Comparison of ENCODE assay signal across 1 cellular context in genomic region chr7:74401137-74401859, GRCh38.
TF ChIP-seq lines count a peak whose summit lies in the region.

No MANE protein-coding gene starts in this region.

TF ChIP-seq in K562, 482 proteins besides CTCF, POLR2A, EP300 and RAD21 (continued from another document and continues in another):
- TF ChIP-seq, protein P1, sequence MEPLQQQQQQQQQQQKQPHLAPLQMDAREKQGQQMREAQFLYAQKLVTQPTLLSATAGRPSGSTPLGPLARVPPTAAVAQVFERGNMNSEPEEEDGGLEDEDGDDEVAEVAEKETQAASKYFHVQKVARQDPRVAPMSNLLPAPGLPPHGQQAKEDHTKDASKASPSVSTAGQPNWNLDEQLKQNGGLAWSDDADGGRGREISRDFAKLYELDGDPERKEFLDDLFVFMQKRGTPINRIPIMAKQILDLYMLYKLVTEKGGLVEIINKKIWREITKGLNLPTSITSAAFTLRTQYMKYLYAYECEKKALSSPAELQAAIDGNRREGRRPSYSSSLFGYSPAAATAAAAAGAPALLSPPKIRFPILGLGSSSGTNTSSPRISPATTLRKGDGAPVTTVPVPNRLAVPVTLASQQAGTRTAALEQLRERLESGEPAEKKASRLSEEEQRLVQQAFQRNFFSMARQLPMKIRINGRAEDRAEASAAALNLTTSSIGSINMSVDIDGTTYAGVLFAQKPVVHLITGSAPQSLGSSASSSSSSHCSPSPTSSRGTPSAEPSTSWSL (CRISPR knock-in tag; IDR thresholded peaks at IDR 0.05; ENCODE audit: borderline replicate concordance): no peak
- TF ChIP-seq ZNF174 (CRISPR knock-in tag; IDR thresholded peaks at IDR 0.05) (no peak), PPARD (CRISPR knock-in tag; IDR thresholded peaks at IDR 0.05) (no peak), MYC (IDR thresholded peaks at IDR 0.05; ENCODE audit: low read depth, low read length) (0 out of 2 replicates have a peak, but pooled peaks have one; percentile 9), MYC (CRISPR knock-in tag; IDR thresholded peaks at IDR 0.05; ENCODE audit: borderline replicate concordance, low read depth) (no peak), CSDE1 (IDR thresholded peaks at IDR 0.05) (no peak), MTF1 (CRISPR knock-in tag; IDR thresholded peaks at IDR 0.05; ENCODE audit: borderline replicate concordance) (no peak), JUND (IDR thresholded peaks at IDR 0.05; ENCODE audit: borderline replicate concordance, low read depth, low read length) (peak; percentile 28; the same call in 1 of the 2 replicates), JUND (tag; IDR thresholded peaks at IDR 0.05; ENCODE audit: borderline replicate concordance, low read depth, low read length) (no peak), ZNF263 (CRISPR knock-in tag; IDR thresholded peaks at IDR 0.05; ENCODE audit: borderline replicate concordance) (no peak), CTBP1 (IDR thresholded peaks at IDR 0.05; ENCODE audit: borderline replicate concordance) (peak; percentile 44; the same call in 1 of the 2 replicates), CAMTA2 (CRISPR knock-in tag; conservative IDR thresholded peaks at IDR 0.05) (no peak), ZKSCAN1 (IDR thresholded peaks at IDR 0.05; ENCODE audit: low read depth, low read length) (peak; percentile 11; the same call in 1 of the 2 replicates), MYBL2 (IDR thresholded peaks at IDR 0.05; ENCODE audit: low read depth) (no peak), MYBL2 (CRISPR knock-in tag; IDR thresholded peaks at IDR 0.05; ENCODE audit: borderline replicate concordance) (no peak), LEF1 (IDR thresholded peaks at IDR 0.05) (no peak), ZNF318 (IDR thresholded peaks at IDR 0.05; ENCODE audit: borderline replicate concordance in 1 of 2, low read depth in 1 of 2) (no peak), EHMT2 (IDR thresholded peaks at IDR 0.05) (no peak), BMI1 (IDR thresholded peaks at IDR 0.05; ENCODE audit: low read length) (no peak), CHD2 (IDR thresholded peaks at IDR 0.05; ENCODE audit: low read depth, low read length) (no peak), ZNF778 (CRISPR knock-in tag; IDR thresholded peaks at IDR 0.05) (no peak), CBX8 (IDR thresholded peaks at IDR 0.05; ENCODE audit: borderline replicate concordance, extremely low read depth, low read depth, low read length, poor library complexity, severe bottlenecking) (no peak), SP2 (IDR thresholded peaks at IDR 0.05; ENCODE audit: extremely low read depth, low read depth, low read length, poor library complexity, severe bottlenecking) (no peak), FUS (optimal IDR thresholded peaks at IDR 0.05; ENCODE audit: low read depth, low read length) (no peak), PRMT5 (CRISPR knock-in tag; IDR thresholded peaks at IDR 0.05) (no peak), TAL1 (IDR thresholded peaks at IDR 0.05) (no peak), ATF1 (CRISPR knock-in tag; IDR thresholded peaks at IDR 0.05) (no peak), ATF1 (tag; IDR thresholded peaks at IDR 0.05) (no peak), SRF (CRISPR knock-in tag; IDR thresholded peaks at IDR 0.05) (no peak), ZNF445 (CRISPR knock-in tag; IDR thresholded peaks at IDR 0.05; ENCODE audit: low read depth) (no peak), NFIX (CRISPR knock-in tag; IDR thresholded peaks at IDR 0.05; ENCODE audit: low read depth) (no peak), GABPB2 (CRISPR knock-in tag; conservative IDR thresholded peaks at IDR 0.05) (no peak), STAG1 (CRISPR knock-in tag; IDR thresholded peaks at IDR 0.05; ENCODE audit: borderline replicate concordance) (peak; percentile 98), TEAD4 (IDR thresholded peaks at IDR 0.05; ENCODE audit: low read length) (peak; percentile 29; the same call in 1 of the 2 replicates), TEAD4 (CRISPR knock-in tag; IDR thresholded peaks at IDR 0.05; ENCODE audit: borderline replicate concordance) (no peak), HNRNPH1 (optimal IDR thresholded peaks at IDR 0.05; ENCODE audit: low read depth, low read length) (no peak), MIER1 (IDR thresholded peaks at IDR 0.05; ENCODE audit: low read depth) (no peak)
- TF ChIP-seq, protein P2, sequence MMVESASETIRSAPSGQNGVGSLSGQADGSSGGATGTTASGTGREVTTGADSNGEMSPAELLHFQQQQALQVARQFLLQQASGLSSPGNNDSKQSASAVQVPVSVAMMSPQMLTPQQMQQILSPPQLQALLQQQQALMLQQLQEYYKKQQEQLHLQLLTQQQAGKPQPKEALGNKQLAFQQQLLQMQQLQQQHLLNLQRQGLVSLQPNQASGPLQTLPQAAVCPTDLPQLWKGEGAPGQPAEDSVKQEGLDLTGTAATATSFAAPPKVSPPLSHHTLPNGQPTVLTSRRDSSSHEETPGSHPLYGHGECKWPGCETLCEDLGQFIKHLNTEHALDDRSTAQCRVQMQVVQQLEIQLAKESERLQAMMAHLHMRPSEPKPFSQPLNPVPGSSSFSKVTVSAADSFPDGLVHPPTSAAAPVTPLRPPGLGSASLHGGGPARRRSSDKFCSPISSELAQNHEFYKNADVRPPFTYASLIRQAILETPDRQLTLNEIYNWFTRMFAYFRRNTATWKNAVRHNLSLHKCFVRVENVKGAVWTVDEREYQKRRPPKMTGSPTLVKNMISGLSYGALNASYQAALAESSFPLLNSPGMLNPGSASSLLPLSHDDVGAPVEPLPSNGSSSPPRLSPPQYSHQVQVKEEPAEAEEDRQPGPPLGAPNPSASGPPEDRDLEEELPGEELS (CRISPR knock-in tag; IDR thresholded peaks at IDR 0.05; ENCODE audit: borderline replicate concordance): no peak
- TF ChIP-seq, protein P3, sequence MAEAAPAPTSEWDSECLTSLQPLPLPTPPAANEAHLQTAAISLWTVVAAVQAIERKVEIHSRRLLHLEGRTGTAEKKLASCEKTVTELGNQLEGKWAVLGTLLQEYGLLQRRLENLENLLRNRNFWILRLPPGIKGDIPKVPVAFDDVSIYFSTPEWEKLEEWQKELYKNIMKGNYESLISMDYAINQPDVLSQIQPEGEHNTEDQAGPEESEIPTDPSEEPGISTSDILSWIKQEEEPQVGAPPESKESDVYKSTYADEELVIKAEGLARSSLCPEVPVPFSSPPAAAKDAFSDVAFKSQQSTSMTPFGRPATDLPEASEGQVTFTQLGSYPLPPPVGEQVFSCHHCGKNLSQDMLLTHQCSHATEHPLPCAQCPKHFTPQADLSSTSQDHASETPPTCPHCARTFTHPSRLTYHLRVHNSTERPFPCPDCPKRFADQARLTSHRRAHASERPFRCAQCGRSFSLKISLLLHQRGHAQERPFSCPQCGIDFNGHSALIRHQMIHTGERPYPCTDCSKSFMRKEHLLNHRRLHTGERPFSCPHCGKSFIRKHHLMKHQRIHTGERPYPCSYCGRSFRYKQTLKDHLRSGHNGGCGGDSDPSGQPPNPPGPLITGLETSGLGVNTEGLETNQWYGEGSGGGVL (CRISPR knock-in tag; IDR thresholded peaks at IDR 0.05): no peak
- TF ChIP-seq, protein P4, sequence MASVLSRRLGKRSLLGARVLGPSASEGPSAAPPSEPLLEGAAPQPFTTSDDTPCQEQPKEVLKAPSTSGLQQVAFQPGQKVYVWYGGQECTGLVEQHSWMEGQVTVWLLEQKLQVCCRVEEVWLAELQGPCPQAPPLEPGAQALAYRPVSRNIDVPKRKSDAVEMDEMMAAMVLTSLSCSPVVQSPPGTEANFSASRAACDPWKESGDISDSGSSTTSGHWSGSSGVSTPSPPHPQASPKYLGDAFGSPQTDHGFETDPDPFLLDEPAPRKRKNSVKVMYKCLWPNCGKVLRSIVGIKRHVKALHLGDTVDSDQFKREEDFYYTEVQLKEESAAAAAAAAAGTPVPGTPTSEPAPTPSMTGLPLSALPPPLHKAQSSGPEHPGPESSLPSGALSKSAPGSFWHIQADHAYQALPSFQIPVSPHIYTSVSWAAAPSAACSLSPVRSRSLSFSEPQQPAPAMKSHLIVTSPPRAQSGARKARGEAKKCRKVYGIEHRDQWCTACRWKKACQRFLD (CRISPR knock-in tag; IDR thresholded peaks at IDR 0.05): no peak
- TF ChIP-seq, protein P5, sequence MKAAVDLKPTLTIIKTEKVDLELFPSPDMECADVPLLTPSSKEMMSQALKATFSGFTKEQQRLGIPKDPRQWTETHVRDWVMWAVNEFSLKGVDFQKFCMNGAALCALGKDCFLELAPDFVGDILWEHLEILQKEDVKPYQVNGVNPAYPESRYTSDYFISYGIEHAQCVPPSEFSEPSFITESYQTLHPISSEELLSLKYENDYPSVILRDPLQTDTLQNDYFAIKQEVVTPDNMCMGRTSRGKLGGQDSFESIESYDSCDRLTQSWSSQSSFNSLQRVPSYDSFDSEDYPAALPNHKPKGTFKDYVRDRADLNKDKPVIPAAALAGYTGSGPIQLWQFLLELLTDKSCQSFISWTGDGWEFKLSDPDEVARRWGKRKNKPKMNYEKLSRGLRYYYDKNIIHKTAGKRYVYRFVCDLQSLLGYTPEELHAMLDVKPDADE (conservative IDR thresholded peaks at IDR 0.05; ENCODE audit: control insufficient read depth, low read depth, low read length): no peak
- TF ChIP-seq, protein P6, sequence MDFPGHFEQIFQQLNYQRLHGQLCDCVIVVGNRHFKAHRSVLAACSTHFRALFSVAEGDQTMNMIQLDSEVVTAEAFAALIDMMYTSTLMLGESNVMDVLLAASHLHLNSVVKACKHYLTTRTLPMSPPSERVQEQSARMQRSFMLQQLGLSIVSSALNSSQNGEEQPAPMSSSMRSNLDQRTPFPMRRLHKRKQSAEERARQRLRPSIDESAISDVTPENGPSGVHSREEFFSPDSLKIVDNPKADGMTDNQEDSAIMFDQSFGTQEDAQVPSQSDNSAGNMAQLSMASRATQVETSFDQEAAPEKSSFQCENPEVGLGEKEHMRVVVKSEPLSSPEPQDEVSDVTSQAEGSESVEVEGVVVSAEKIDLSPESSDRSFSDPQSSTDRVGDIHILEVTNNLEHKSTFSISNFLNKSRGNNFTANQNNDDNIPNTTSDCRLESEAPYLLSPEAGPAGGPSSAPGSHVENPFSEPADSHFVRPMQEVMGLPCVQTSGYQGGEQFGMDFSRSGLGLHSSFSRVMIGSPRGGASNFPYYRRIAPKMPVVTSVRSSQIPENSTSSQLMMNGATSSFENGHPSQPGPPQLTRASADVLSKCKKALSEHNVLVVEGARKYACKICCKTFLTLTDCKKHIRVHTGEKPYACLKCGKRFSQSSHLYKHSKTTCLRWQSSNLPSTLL (IDR thresholded peaks at IDR 0.05): no peak
